ENCODE assay signal across 25 cellular contexts in genomic region chr13:111296417-111296816, GRCh38. TPM values are rescaled to one million over a fixed set of nuclear protein-coding genes. Genes with fewer than 3 reads are reported as not detected.
"Had no signal": no experiment of that assay in that cellular context is flagged by ENCODE, and none has a peak within 500 bp of the region (broad histone marks: within the 10 kb centered on the region; RNA-seq: fewer than 3 reads in every experiment).

No MANE protein-coding gene starts in this region.

- FAIRE-seq: islet of Langerhans, urothelium cell line had no signal

- H3K27me3 Mint-ChIP-seq: activated B cell treated with CpG ODN at 0.5 μM for 24 hours; activated CD4-positive, alpha-beta T cell treated with anti-CD3 and anti-CD28 coated beads for 36 hours; activated naive CD8-positive, alpha-beta T cell treated with anti-CD3 and anti-CD28 coated beads, Interleukin-2, amount 50 U/mL, for 24 hours; brain; naive thymus-derived CD8-positive, alpha-beta T cell; stimulated activated naive CD8-positive, alpha-beta T cell treated with anti-CD3 and anti-CD28 coated beads, Interleukin-15, Interleukin-2, amounts not matched to agents 100 ng/mL and 50 ng/mL, for 24 hours had no signal

- H3K4me1 Mint-ChIP-seq: brain, mesothelial cell of epicardium had no signal

- H3K27ac ChIP-seq: esophagus muscularis mucosa, gastrocnemius medialis, ovary, prostate gland, suprapubic skin, transverse colon had no signal

- H3K27me3 ChIP-seq: esophagus muscularis mucosa, gastrocnemius medialis, ovary, suprapubic skin, transverse colon had no signal

- H3K9me3 Mint-ChIP-seq: activated B cell treated with CpG ODN at 0.5 μM for 24 hours; activated naive CD8-positive, alpha-beta T cell treated with anti-CD3 and anti-CD28 coated beads, Interleukin-2, amount 50 U/mL, for 24 hours; brain; mesothelial cell of epicardium; naive thymus-derived CD8-positive, alpha-beta T cell; stimulated activated naive CD8-positive, alpha-beta T cell treated with anti-CD3 and anti-CD28 coated beads, Interleukin-15, Interleukin-2, amounts not matched to agents 100 ng/mL and 50 ng/mL, for 24 hours had no signal

- H3K36me3 ChIP-seq: ovary, prostate gland had no signal

- H3K27ac Mint-ChIP-seq: activated B cell treated with CpG ODN at 0.5 μM for 24 hours; activated CD4-positive, alpha-beta T cell treated with anti-CD3 and anti-CD28 coated beads for 36 hours; activated naive CD8-positive, alpha-beta T cell treated with anti-CD3 and anti-CD28 coated beads, Interleukin-2, amount 50 U/mL, for 24 hours; mesothelial cell of epicardium; stimulated activated naive CD8-positive, alpha-beta T cell treated with anti-CD3 and anti-CD28 coated beads, Interleukin-15, Interleukin-2, amounts not matched to agents 100 ng/mL and 50 ng/mL, for 24 hours had no signal

- H3K4me3 ChIP-seq: esophagus muscularis mucosa, gastrocnemius medialis, ovary, prostate gland, suprapubic skin, transverse colon had no signal

- H3K4me3 Mint-ChIP-seq: activated B cell treated with CpG ODN at 0.5 μM for 24 hours; activated CD4-positive, alpha-beta T cell treated with anti-CD3 and anti-CD28 coated beads for 36 hours; activated naive CD8-positive, alpha-beta T cell treated with anti-CD3 and anti-CD28 coated beads, Interleukin-2, amount 50 U/mL, for 24 hours; brain; mesothelial cell of epicardium; naive thymus-derived CD8-positive, alpha-beta T cell; stimulated activated naive CD8-positive, alpha-beta T cell treated with anti-CD3 and anti-CD28 coated beads, Interleukin-15, Interleukin-2, amounts not matched to agents 100 ng/mL and 50 ng/mL, for 24 hours had no signal

- H3K9me3 ChIP-seq: esophagus muscularis mucosa, gastrocnemius medialis, ovary, prostate gland, suprapubic skin, transverse colon had no signal

- H3K4me1 ChIP-seq: esophagus muscularis mucosa, gastrocnemius medialis, prostate gland, suprapubic skin, transverse colon had no signal

- ATAC-seq: activated CD4-positive, alpha-beta T cell treated with anti-CD3 and anti-CD28 coated beads for 36 hours; activated naive CD8-positive, alpha-beta T cell treated with anti-CD3 and anti-CD28 coated beads, Interleukin-2, amount 50 U/mL, for 24 hours; gastrocnemius medialis; left ventricle myocardium superior; naive thymus-derived CD8-positive, alpha-beta T cell had no signal

- DNase-seq: activated B cell treated with CpG ODN at 0.5 μM for 24 hours; activated CD4-positive, alpha-beta T cell treated with anti-CD3 and anti-CD28 coated beads for 36 hours; activated CD4-positive, alpha-beta T cell treated with anti-CD3 and anti-CD28 coated beads, Interleukin-2, amount 50 U/mL, for 4 hours; activated gamma-delta T cell; activated naive CD4-positive, alpha-beta T cell treated with anti-CD3 and anti-CD28 coated beads, Interleukin-2, amount 50 U/mL, for 16 hours; activated naive CD8-positive, alpha-beta T cell treated with anti-CD3 and anti-CD28 coated beads, Interleukin-2, amount 50 U/mL, for 24 hours; activated T-cell treated with anti-CD3 and anti-CD28 coated beads for 4 hours; aorta; gastrocnemius medialis; hippocampal formation; left ventricle myocardium superior; mammary epithelial cell; naive thymus-derived CD8-positive, alpha-beta T cell; ovary; stimulated activated CD4-positive, alpha-beta T cell treated with anti-CD3 and anti-CD28 coated beads, Interleukin-12 subunit alpha, Interleukin-12 subunit beta, amount 100 ng/mL, for 4 hours; stimulated activated CD4-positive, alpha-beta T cell treated with anti-CD3 and anti-CD28 coated beads, Interleukin-4, amount 100 ng/mL, for 4 hours; transverse colon had no signal

RNA-seq across cellular contexts. Expression of gene TEX29, which starts 24.0 kb away (rescaled TPM):
- total RNA-seq: mammary epithelial cell, suprapubic skin, transverse colon had no signal
- polyA plus RNA-seq: mammary epithelial cell; naive thymus-derived CD8-positive, alpha-beta T cell had no signal
